In the genomic region with DNA sequence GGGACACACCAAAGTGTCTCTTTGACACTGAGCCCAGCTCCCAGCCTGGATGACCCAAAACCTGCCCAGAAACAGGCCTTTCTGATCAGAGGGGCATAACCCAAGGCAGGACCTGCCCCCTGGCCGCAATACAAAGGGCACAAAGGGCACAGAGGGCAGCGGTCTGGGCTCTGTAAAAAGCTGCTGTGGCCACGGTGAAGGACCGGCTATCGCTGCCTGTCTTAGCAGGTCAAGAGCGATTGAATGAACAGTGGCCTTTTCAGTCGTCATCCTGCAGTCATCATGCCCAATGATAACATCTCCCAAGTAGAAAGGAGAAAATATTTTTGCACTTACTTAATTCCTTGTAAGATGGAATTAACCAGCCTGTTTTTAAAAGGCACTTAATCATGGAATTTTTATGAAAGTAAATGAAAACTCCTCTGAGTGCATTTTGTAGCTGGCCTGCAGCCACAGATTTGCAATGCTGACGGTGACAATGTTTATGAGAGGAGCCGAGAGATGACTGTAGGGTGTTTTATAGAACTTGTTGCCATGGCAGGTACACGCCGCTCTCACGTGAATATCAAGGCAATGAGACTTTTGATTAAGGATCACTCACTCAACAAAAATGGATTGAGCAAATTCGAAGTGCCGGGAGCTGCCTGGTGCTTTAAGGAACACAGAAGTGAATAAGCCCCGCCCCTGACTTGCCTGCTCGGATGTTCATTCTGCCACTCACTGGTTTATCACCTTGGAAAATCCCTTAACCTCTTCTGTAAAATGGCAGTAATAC, we compare ENCODE assay signal across 1 cellular context.
TF ChIP-seq lines count a peak whose summit lies in the region.

No MANE protein-coding gene starts in this region.

TF ChIP-seq in HEK293, 187 proteins besides CTCF, POLR2A, EP300 and RAD21 (continued from another document):
- TF ChIP-seq, protein P1, sequence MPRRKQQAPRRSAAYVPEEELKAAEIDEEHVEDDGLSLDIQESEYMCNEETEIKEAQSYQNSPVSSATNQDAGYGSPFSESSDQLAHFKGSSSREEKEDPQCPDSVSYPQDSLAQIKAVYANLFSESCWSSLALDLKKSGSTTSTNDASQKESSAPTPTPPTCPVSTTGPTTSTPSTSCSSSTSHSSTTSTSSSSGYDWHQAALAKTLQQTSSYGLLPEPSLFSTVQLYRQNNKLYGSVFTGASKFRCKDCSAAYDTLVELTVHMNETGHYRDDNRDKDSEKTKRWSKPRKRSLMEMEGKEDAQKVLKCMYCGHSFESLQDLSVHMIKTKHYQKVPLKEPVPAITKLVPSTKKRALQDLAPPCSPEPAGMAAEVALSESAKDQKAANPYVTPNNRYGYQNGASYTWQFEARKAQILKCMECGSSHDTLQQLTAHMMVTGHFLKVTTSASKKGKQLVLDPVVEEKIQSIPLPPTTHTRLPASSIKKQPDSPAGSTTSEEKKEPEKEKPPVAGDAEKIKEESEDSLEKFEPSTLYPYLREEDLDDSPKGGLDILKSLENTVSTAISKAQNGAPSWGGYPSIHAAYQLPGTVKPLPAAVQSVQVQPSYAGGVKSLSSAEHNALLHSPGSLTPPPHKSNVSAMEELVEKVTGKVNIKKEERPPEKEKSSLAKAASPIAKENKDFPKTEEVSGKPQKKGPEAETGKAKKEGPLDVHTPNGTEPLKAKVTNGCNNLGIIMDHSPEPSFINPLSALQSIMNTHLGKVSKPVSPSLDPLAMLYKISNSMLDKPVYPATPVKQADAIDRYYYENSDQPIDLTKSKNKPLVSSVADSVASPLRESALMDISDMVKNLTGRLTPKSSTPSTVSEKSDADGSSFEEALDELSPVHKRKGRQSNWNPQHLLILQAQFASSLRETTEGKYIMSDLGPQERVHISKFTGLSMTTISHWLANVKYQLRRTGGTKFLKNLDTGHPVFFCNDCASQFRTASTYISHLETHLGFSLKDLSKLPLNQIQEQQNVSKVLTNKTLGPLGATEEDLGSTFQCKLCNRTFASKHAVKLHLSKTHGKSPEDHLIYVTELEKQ (tag by site-specific recombination; IDR thresholded peaks at IDR 0.05; ENCODE audit: borderline replicate concordance): 0 out of 2 replicates have a peak, but pooled peaks have one; percentile 14
- TF ChIP-seq ZNF561 (tag by site-specific recombination; IDR thresholded peaks at IDR 0.05; ENCODE audit: borderline replicate concordance) (0 out of 2 replicates have a peak, but pooled peaks have one; percentile 13), SCRT1 (tag by site-specific recombination; IDR thresholded peaks at IDR 0.05; ENCODE audit: borderline replicate concordance) (no peak; the same call in 1 of the 2 replicates), BCL11A (tag by site-specific recombination; IDR thresholded peaks at IDR 0.05; ENCODE audit: low read depth) (peak; percentile 51; the same call in 1 of the 2 replicates), ZNF416 (tag by site-specific recombination; IDR thresholded peaks at IDR 0.05) (no peak), ZBTB17 (tag by site-specific recombination; IDR thresholded peaks at IDR 0.05) (peak; percentile 71), ZNF629 (tag by site-specific recombination; IDR thresholded peaks at IDR 0.05) (peak; percentile 65)
- TF ChIP-seq, protein P2, sequence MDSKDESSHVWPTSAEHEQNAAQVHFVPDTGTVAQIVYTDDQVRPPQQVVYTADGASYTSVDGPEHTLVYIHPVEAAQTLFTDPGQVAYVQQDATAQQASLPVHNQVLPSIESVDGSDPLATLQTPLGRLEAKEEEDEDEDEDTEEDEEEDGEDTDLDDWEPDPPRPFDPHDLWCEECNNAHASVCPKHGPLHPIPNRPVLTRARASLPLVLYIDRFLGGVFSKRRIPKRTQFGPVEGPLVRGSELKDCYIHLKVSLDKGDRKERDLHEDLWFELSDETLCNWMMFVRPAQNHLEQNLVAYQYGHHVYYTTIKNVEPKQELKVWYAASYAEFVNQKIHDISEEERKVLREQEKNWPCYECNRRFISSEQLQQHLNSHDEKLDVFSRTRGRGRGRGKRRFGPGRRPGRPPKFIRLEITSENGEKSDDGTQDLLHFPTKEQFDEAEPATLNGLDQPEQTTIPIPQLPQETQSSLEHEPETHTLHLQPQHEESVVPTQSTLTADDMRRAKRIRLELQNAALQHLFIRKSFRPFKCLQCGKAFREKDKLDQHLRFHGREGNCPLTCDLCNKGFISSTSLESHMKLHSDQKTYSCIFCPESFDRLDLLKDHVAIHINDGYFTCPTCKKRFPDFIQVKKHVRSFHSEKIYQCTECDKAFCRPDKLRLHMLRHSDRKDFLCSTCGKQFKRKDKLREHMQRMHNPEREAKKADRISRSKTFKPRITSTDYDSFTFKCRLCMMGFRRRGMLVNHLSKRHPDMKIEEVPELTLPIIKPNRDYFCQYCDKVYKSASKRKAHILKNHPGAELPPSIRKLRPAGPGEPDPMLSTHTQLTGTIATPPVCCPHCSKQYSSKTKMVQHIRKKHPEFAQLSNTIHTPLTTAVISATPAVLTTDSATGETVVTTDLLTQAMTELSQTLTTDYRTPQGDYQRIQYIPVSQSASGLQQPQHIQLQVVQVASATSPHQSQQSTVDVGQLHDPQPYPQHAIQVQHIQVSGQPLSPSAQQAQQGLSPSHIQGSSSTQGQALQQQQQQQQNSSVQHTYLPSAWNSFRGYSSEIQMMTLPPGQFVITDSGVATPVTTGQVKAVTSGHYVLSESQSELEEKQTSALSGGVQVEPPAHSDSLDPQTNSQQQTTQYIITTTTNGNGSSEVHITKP (tag by site-specific recombination; IDR thresholded peaks at IDR 0.05): 0 out of 2 replicates have a peak, but pooled peaks have one; percentile 28
